8 cellular contexts compared by ENCODE assay signal in the genomic region with DNA sequence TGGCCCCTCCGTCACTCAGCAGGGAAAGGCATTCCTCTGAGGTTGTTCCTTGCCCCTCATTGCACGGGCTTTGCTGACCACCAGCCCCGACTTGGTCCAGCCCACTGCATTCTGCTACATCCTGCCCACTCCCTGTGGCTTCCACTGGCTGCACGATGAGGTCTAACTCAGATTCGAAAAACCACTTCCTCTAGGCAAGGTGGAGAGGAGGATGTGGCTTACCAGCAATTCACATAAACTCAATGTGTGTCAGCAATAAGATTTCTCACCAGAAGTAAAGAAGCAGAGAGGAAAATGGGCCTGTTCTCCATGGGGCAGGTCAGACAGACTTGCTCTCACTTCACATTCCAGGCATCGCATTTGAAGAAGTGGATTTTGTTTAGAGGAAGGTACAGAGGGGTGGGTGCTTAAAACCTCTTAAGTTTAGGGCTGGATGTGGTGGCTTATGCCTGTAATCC. TPM values are rescaled to one million over a fixed set of nuclear protein-coding genes. Genes with fewer than 3 reads are reported as not detected.
A peak's percentile ranks its signal among the peaks of the same experiment; 100 is the strongest.
DNase-seq lines count a peak whose midpoint lies in the region; ATAC-seq, FAIRE-seq and TF ChIP-seq lines count a peak whose summit lies in the region.

No MANE protein-coding gene starts in this region.

- intact Hi-C loops in mucosa of descending colon (cut with DNase I, micrococcal nuclease) (no loop called here), kidney (cut with DNase I) (no loop called here)

- H3K4me1 ChIP-seq in mucosa of descending colon (ENCODE audit: low read depth) (no peaks in the 10 kb centered on the region), kidney (ENCODE audit: control insufficient read depth in 1 of 2, insufficient read depth in 1 of 2, low read depth in 1 of 2, low read length in 2 of 2) (peaks cover 0 to 2% of the 10 kb centered on the region in 2 donors)

- H3K4me3 ChIP-seq in mucosa of descending colon (no peak overlapping the region), kidney (ENCODE audit: low read length in 2 of 2) (no peak overlapping the region)

- no peak overlapping the region for H3K27ac ChIP-seq in kidney (ENCODE audit: low read depth in 2 of 2, low read length in 2 of 2)

- ATAC-seq in GM21447 (IDR thresholded peaks at IDR 0.05; ENCODE audit: unreplicated experiment), result peak; percentile 65
- ATAC-seq in mucosa of descending colon, result peak; percentile 67

- peak; percentile 45 for DNase-seq in GF-D8 (lab: John Stamatoyannopoulos, UW)
- peak; percentile 26 for DNase-seq in HS-5 (ENCODE audit: low read depth)
- peak; percentile 66 to 73 for DNase-seq in activated CD4-positive, alpha-beta T cell treated with anti-CD3 and anti-CD28 coated beads, Interleukin-2, amount 50 U/mL, for 48 hours
- peak in 2 of 3 donors; percentile 57 to 70 for DNase-seq in mucosa of descending colon
- no peak for DNase-seq in kidney
- DNase-seq in ecto neural progenitor cell (ENCODE audit: low spot score), result no peak
- DNase-seq in NCI-H2081 (lab: John Stamatoyannopoulos, UW), result no peak

- H3K36me3 ChIP-seq in mucosa of descending colon (ENCODE audit: low read depth) (no peaks in the 10 kb centered on the region), kidney (ENCODE audit: control insufficient read depth in 1 of 2, insufficient read depth in 2 of 2, low read length in 2 of 2) (peaks cover 8 to 10% of the 10 kb centered on the region in 2 donors)

- H3K9me3 ChIP-seq in mucosa of descending colon (no peaks in the 10 kb centered on the region), kidney (ENCODE audit: control insufficient read depth in 1 of 2, low read length in 2 of 2) (peaks cover 0 to 8% of the 10 kb centered on the region in 2 donors)

- FAIRE-seq in kidney (lab: Jason Lieb, UNC), result no peak

- TF ChIP-seq CTCF in mucosa of descending colon (IDR thresholded peaks at IDR 0.05) (no peak), kidney (IDR thresholded peaks at IDR 0.05; ENCODE audit: borderline replicate concordance, extremely low read depth, insufficient read depth) (no peak)

- no peak overlapping the region for H3K9ac ChIP-seq in kidney (ENCODE audit: low read length in 2 of 2)

RNA-seq across cellular contexts. Expression of a gene that starts 14.7 kb away (rescaled TPM):
- total RNA-seq in mucosa of descending colon (1 to 10 TPM; 1.4 to 2.4 (median 2.3) TPM), kidney (1.7 TPM)
- polyA plus RNA-seq in kidney (ENCODE audit: insufficient read depth, low read depth, low replicate concordance), result 0.82 TPM

Comparison
In these comparisons a context has a peak if more than half of its experiments do, and no peak if none do; other contexts are left out.
1. DNase-seq: peak in GF-D8 (single experiment), HS-5 (single experiment), activated CD4-positive, alpha-beta T cell treated with anti-CD3 and anti-CD28 coated beads, Interleukin-2, amount 50 U/mL, for 48 hours (2 of 2) and mucosa of descending colon (2 of 3); none in kidney (single experiment), ecto neural progenitor cell (single experiment) and NCI-H2081 (0 of 2).